18 cellular contexts compared by ENCODE assay signal in the genomic region with DNA sequence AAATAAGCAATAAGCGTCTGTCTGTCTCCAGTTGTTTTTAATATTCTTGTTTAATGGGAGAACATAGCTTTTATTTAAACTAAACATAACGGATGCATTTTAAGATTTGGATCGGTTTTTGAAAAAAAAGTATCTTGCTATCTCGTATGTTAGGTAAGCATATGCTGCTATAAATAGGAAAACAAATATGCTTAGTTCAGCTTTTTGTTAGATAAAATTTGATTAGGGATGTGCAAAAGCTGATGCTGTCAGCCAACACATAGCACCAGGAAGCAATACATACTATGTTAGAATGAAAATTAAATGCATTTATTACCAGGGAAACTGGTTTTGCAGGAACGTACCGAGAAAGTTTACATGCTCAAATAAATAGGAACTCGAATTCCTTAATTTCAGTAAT.
A peak's percentile ranks its signal among the peaks of the same experiment; 100 is the strongest.
DNase-seq lines count a peak whose midpoint lies in the region; ATAC-seq, FAIRE-seq and TF ChIP-seq lines count a peak whose summit lies in the region.
"Had no signal": no experiment of that assay in that cellular context is flagged by ENCODE, and none has a peak within 500 bp of the region (broad histone marks: within the 10 kb centered on the region; RNA-seq: fewer than 3 reads in every experiment).

No MANE protein-coding gene starts in this region.

- no peaks in the 10 kb centered on the region for H3K9me3 ChIP-seq in A549
- H3K9me3 ChIP-seq in IMR-90 (ENCODE audit: control insufficient read depth, insufficient read depth, low read length) = no peaks in the 10 kb centered on the region
- H3K9me3 ChIP-seq in endodermal cell (ENCODE audit: control insufficient read depth, low read length) = no peaks in the 10 kb centered on the region

- CTCF ChIA-PET in A549 (lab: Yijun Ruan, JAX) (no interaction called here), IMR-90 (lab: Yijun Ruan, JAX) (no interaction called here)

- no TSS peak for BruUV-seq in IMR-90 (replicated peaks; lab: Mats Ljungman, UMichigan)

- TF ChIP-seq POLR2A in A549 (IDR thresholded peaks at IDR 0.05; ENCODE audit: low read length) = no peak
- TF ChIP-seq POLR2A in IMR-90 (IDR thresholded peaks at IDR 0.05; ENCODE audit: low read depth, low read length) = no peak

- H3K27me3 ChIP-seq in IMR-90 (ENCODE audit: control insufficient read depth, insufficient read depth, low read length) (no peaks in the 10 kb centered on the region), endodermal cell (ENCODE audit: control insufficient read depth, insufficient read depth, low read length, poor library complexity, severe bottlenecking) (no peaks in the 10 kb centered on the region)

- in situ Hi-C loops in IMR-90 (cut with MboI; ENCODE audit: low sequenced_read_pairs) = no loop called here

- H3K18ac ChIP-seq in IMR-90 (ENCODE audit: low read depth, low read length) = no peak overlapping the region

- no peak for FAIRE-seq in A549 (lab: Jason Lieb, UNC)
- FAIRE-seq: D721Med, GM12891, GM18507 had no signal

- H3K27ac Mint-ChIP-seq in endodermal cell = no peak overlapping the region
- H3K27ac Mint-ChIP-seq: CD4-positive, alpha-beta T cell; CD8-positive, alpha-beta memory T cell had no signal

- DNase-seq in A549 (ENCODE audit: low read depth in 1 of 2, low spot score in 1 of 2) (no peak), IMR-90 (no peak), endodermal cell (no peak), CD1c-positive myeloid dendritic cell (ENCODE audit: extremely low spot score) (no peak), NCI-H2029 treated with DMSO at 0.1 percent for 48 hours (lab: John Stamatoyannopoulos, UW) (no peak)
- DNase-seq: 8988T; CD4-positive, alpha-beta T cell; CD8-positive, alpha-beta memory T cell; DMS 273 treated with DMSO at 0.1 percent for 48 hours; DMS79 treated with DMSO at 0.1 percent for 48 hours; GF-D8; H9 had no signal

- POLR2A ChIA-PET in A549 (lab: Yijun Ruan, JAX) (no interaction called here), IMR-90 (lab: Charles Lee; ENCODE audit: unreplicated experiment) (no interaction called here)

- no peak overlapping the region for H3K9ac ChIP-seq in IMR-90 (ENCODE audit: low read depth, low read length)
- H3K9ac ChIP-seq in endodermal cell (ENCODE audit: extremely low read depth, low read length, poor library complexity, severe bottlenecking) = no peak overlapping the region

- no peaks in the 10 kb centered on the region for H3K27me3 Mint-ChIP-seq in endodermal cell (ENCODE audit: insufficient read depth)
- H3K27me3 Mint-ChIP-seq: CD4-positive, alpha-beta T cell had no signal

- no peak overlapping the region for H3K4me2 ChIP-seq in A549
- no peak overlapping the region for H3K4me2 ChIP-seq in IMR-90 (ENCODE audit: low read depth, low read length)
- H3K4me2 ChIP-seq: GM23338 had no signal

- WGBS in A549 (ENCODE audit: missing lambda C conversion rate) = 2% methylated on average over 7 of the region's 7 CpGs
- no CpG with 5 or more reads among the region's 7 CpGs for WGBS in IMR-90 (ENCODE audit: extremely low coverage in 2 of 2, insufficient read length in 1 of 2), 2 experiments
- 60 to 79% methylated on average over 1 to 7 of the region's 7 CpGs for WGBS in endodermal cell (ENCODE audit: insufficient coverage in 1 of 2, insufficient read length in 1 of 2), 2 experiments

- H3K79me1 ChIP-seq in IMR-90 (ENCODE audit: low read depth in 1 of 2, low read length in 2 of 2) = no peaks in the 10 kb centered on the region

- H4K8ac ChIP-seq in IMR-90 (ENCODE audit: low read depth in 2 of 2, low read length in 2 of 2) = no peak overlapping the region

- intact Hi-C loops in IMR-90 (cut with micrococcal nuclease) = no loop called here

- H3K4me1 ChIP-seq in A549 (no peaks in the 10 kb centered on the region), IMR-90 (ENCODE audit: control insufficient read depth, insufficient read depth, low read length) (no peaks in the 10 kb centered on the region), endodermal cell (ENCODE audit: control insufficient read depth, insufficient read depth, low read length) (no peaks in the 10 kb centered on the region)

- H4K91ac ChIP-seq in IMR-90 (ENCODE audit: insufficient read depth, low read depth, low read length) = no peak overlapping the region

- no peak overlapping the region for H2BK5ac ChIP-seq in IMR-90 (ENCODE audit: low read depth, low read length, poor library complexity, severe bottlenecking)

- peaks cover 8% of the 10 kb centered on the region for H3K4me1 Mint-ChIP-seq in endodermal cell
- H3K4me1 Mint-ChIP-seq: CD8-positive, alpha-beta memory T cell had no signal

- no peak for ATAC-seq in A549
- ATAC-seq in IMR-90 (ENCODE audit: low read depth) = no peak
- ATAC-seq: GM23338, HCT116 had no signal

- no peak for TF ChIP-seq EP300 in A549 (IDR thresholded peaks at IDR 0.05)

- H2BK120ac ChIP-seq in IMR-90 (ENCODE audit: low read depth, low read length) = no peak overlapping the region

- H2AK9ac ChIP-seq in IMR-90 (replicated peaks; ENCODE audit: low read depth, low read length, poor library complexity) = no peak overlapping the region

- H3K27ac ChIP-seq in A549 = no peak overlapping the region
- H3K27ac ChIP-seq in IMR-90 (ENCODE audit: insufficient read depth, low read length) = no peak overlapping the region
- H3K27ac ChIP-seq in VCaP = peak overlapping the region; percentile 49
- no peak overlapping the region for H3K27ac ChIP-seq in endodermal cell (ENCODE audit: low read depth, low read length)

- TF ChIP-seq CTCF in A549 (IDR thresholded peaks at IDR 0.05) (no peak), IMR-90 (conservative IDR thresholded peaks at IDR 0.05; ENCODE audit: low read depth, low read length) (no peak), VCaP (conservative IDR thresholded peaks at IDR 0.05) (no peak), endodermal cell (conservative IDR thresholded peaks at IDR 0.05) (no peak)

- H2AK5ac ChIP-seq in IMR-90 (ENCODE audit: low read depth, low read length) = no peak overlapping the region

- H3K36me3 ChIP-seq in IMR-90 (ENCODE audit: control insufficient read depth, insufficient read depth, low read length) (no peaks in the 10 kb centered on the region), endodermal cell (ENCODE audit: control insufficient read depth, insufficient read depth, low read length) (no peaks in the 10 kb centered on the region)

- dilution Hi-C loops in IMR-90 (cut with HindIII; ENCODE audit: low sequenced_read_pairs, unreplicated experiment) = no loop called here

- H3K9me3 Mint-ChIP-seq in endodermal cell = no peaks in the 10 kb centered on the region
- H3K9me3 Mint-ChIP-seq: GM23338, H9 had no signal

- H3K9me1 ChIP-seq in IMR-90 (ENCODE audit: insufficient read depth, low read length) = no peaks in the 10 kb centered on the region

- no peaks in the 10 kb centered on the region for H4K20me1 ChIP-seq in IMR-90 (ENCODE audit: insufficient read depth, low read length)

- no peak overlapping the region for H3K4ac ChIP-seq in IMR-90 (ENCODE audit: low read depth, low read length)

- H3K36me3 Mint-ChIP-seq in endodermal cell (ENCODE audit: low read depth) = no peaks in the 10 kb centered on the region
- H3K36me3 Mint-ChIP-seq: CD8-positive, alpha-beta memory T cell had no signal

- H4K5ac ChIP-seq in IMR-90 (ENCODE audit: low read depth, low read length) = no peak overlapping the region

- no peak overlapping the region for H2BK15ac ChIP-seq in IMR-90 (ENCODE audit: low read depth, low read length)

- no peak overlapping the region for H3K4me3 Mint-ChIP-seq in endodermal cell
- H3K4me3 Mint-ChIP-seq: CD4-positive, alpha-beta T cell; CD8-positive, alpha-beta memory T cell; GM23338; H9 had no signal

- H3K4me3 ChIP-seq in A549 (no peak overlapping the region), IMR-90 (ENCODE audit: insufficient read depth, low read depth, low read length) (no peak overlapping the region), endodermal cell (ENCODE audit: low read length) (no peak overlapping the region)
- H3K4me3 ChIP-seq: GM23338 had no signal

- H3K14ac ChIP-seq in IMR-90 (replicated peaks; ENCODE audit: low read depth, low read length) = no peak overlapping the region

- H2BK20ac ChIP-seq in IMR-90 (ENCODE audit: low read depth, low read length) = no peak overlapping the region

- no peak overlapping the region for H2AFZ ChIP-seq in IMR-90 (replicated peaks; ENCODE audit: low read length, poor library complexity)
- H2AFZ ChIP-seq: GM23338 had no signal

- no peak overlapping the region for H3K56ac ChIP-seq in IMR-90 (ENCODE audit: extremely low read depth, insufficient read depth, low read length)

- no peak overlapping the region for H3K23ac ChIP-seq in IMR-90 (ENCODE audit: low read depth, low read length)

- TF ChIP-seq RAD21 in A549 (conservative IDR thresholded peaks at IDR 0.05 in 1 of 2, IDR thresholded peaks at IDR 0.05 in 1 of 2) (no peak), IMR-90 (IDR thresholded peaks at IDR 0.05; ENCODE audit: low read length) (no peak)

TF ChIP-seq in A549, 52 proteins besides CTCF, POLR2A, EP300 and RAD21:
- no peak for TF ChIP-seq JUN (IDR thresholded peaks at IDR 0.05)
- peak; percentile 64 for TF ChIP-seq MAFK (IDR thresholded peaks at IDR 0.05; ENCODE audit: partially characterized antibody)

TF ChIP-seq in IMR-90, 13 proteins besides CTCF, POLR2A, EP300 and RAD21:
- TF ChIP-seq CEBPB (IDR thresholded peaks at IDR 0.05; ENCODE audit: low read depth, low read length) = no peak
- TF ChIP-seq CHD1 (IDR thresholded peaks at IDR 0.05; ENCODE audit: low read depth, low read length) = no peak
- TF ChIP-seq MAFK (IDR thresholded peaks at IDR 0.05; ENCODE audit: low read depth, low read length) = peak; percentile 66
- TF ChIP-seq, protein P1, sequence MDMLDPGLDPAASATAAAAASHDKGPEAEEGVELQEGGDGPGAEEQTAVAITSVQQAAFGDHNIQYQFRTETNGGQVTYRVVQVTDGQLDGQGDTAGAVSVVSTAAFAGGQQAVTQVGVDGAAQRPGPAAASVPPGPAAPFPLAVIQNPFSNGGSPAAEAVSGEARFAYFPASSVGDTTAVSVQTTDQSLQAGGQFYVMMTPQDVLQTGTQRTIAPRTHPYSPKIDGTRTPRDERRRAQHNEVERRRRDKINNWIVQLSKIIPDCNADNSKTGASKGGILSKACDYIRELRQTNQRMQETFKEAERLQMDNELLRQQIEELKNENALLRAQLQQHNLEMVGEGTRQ (IDR thresholded peaks at IDR 0.05; ENCODE audit: low read depth, low read length) = no peak
- TF ChIP-seq FOS (IDR thresholded peaks at IDR 0.05; ENCODE audit: low read depth, low read length) = no peak
